Comparison of ENCODE assay signal across 19 cellular contexts in genomic region chr12:57626929-57627445, GRCh38. TPM values are rescaled to one million over a fixed set of nuclear protein-coding genes. Genes with fewer than 3 reads are reported as not detected.
DNase-seq lines count a peak whose midpoint lies in the region; ATAC-seq and TF ChIP-seq lines count a peak whose summit lies in the region.
"Had no signal": no experiment of that assay in that cellular context is flagged by ENCODE, and none has a peak within 500 bp of the region (broad histone marks: within the 10 kb centered on the region; RNA-seq: fewer than 3 reads in every experiment).

No MANE protein-coding gene starts in this region.

- CTCF ChIA-PET in activated naive CD4-positive, alpha-beta T cell treated with anti-CD3 and anti-CD28 coated beads, Interleukin-2, amount 10 ng/mL, durations not matched to agents 7 days and 5 days (lab: Charles Lee), result interaction anchor here (0.5 to 1.9 kb wide), 11 partner anchors 10 to 874 kb away, joined by 3 to 7 read pairs (median 5); partner anchors contain the start of gene CDK4

- H3K4me3 Mint-ChIP-seq in activated naive CD4-positive, alpha-beta T cell treated with anti-CD3 and anti-CD28 coated beads, Interleukin-2, amount 10 ng/mL, durations not matched to agents 7 days and 5 days, result no peak overlapping the region
- peak overlapping the region; percentile 20 for H3K4me3 Mint-ChIP-seq in activated T-helper 17 cell treated with anti-CD3 and anti-CD28 coated beads, Interleukin-2, amount 50 U/mL, for 72 hours
- H3K4me3 Mint-ChIP-seq in memory B cell, result peak overlapping the region; percentile 47
- H3K4me3 Mint-ChIP-seq: HFFc6 had no signal

- H3K27me3 ChIP-seq in foreskin keratinocyte, result peaks cover 100% of the 10 kb centered on the region

- DNase-seq in activated naive CD4-positive, alpha-beta T cell treated with anti-CD3 and anti-CD28 coated beads, Interleukin-2, amount 10 ng/mL, durations not matched to agents 7 days and 5 days, result peak; percentile 19
- no peak for DNase-seq in activated naive CD4-positive, alpha-beta T cell treated with anti-CD3 and anti-CD28 coated beads, Interleukin-2, amount 50 U/mL, for 16 hours
- DNase-seq in memory B cell (ENCODE audit: low spot score in 2 of 2) (no peak), foreskin keratinocyte (no peak), kidney glomerular epithelial cell (lab: John Stamatoyannopoulos, UW) (no peak)
- DNase-seq: DMS 273 treated with DMSO at 0.1 percent for 48 hours, GDM1, HFFc6, NCI-H1048, NCI-H1436 treated with DMSO at 0.1 percent for 48 hours, NCI-H2029 treated with DMSO at 0.1 percent for 48 hours, NCI-H2171 treated with DMSO at 0.1 percent for 48 hours, NCI-H446 treated with DMSO at 0.1 percent for 48 hours, RPMI8226 had no signal

- no peaks in the 10 kb centered on the region for H3K36me3 Mint-ChIP-seq in activated naive CD4-positive, alpha-beta T cell treated with anti-CD3 and anti-CD28 coated beads, Interleukin-2, amount 10 ng/mL, durations not matched to agents 7 days and 5 days
- peaks cover 4% of the 10 kb centered on the region for H3K36me3 Mint-ChIP-seq in activated T-helper 17 cell treated with anti-CD3 and anti-CD28 coated beads, Interleukin-2, amount 50 U/mL, for 72 hours (ENCODE audit: low read depth)
- H3K36me3 Mint-ChIP-seq in memory B cell, result no peaks in the 10 kb centered on the region

- H3K9me3 Mint-ChIP-seq in activated naive CD4-positive, alpha-beta T cell treated with anti-CD3 and anti-CD28 coated beads, Interleukin-2, amount 10 ng/mL, durations not matched to agents 7 days and 5 days, result no peaks in the 10 kb centered on the region
- no peaks in the 10 kb centered on the region for H3K9me3 Mint-ChIP-seq in activated T-helper 17 cell treated with anti-CD3 and anti-CD28 coated beads, Interleukin-2, amount 50 U/mL, for 72 hours
- H3K9me3 Mint-ChIP-seq in memory B cell, result no peaks in the 10 kb centered on the region
- H3K9me3 Mint-ChIP-seq: HFFc6 had no signal

- no peak for ATAC-seq in activated T-helper 17 cell treated with anti-CD3 and anti-CD28 coated beads, Interleukin-2, amount 50 U/mL, for 72 hours (replicated peaks)
- ATAC-seq in memory B cell (ENCODE audit: low read depth), result no peak
- ATAC-seq in GM19328 (IDR thresholded peaks at IDR 0.05; ENCODE audit: unreplicated experiment), result no peak
- ATAC-seq in foreskin keratinocyte, result no peak
- ATAC-seq: A549 had no signal

- peaks cover 13% of the 10 kb centered on the region for H3K4me1 Mint-ChIP-seq in activated naive CD4-positive, alpha-beta T cell treated with anti-CD3 and anti-CD28 coated beads, Interleukin-2, amount 10 ng/mL, durations not matched to agents 7 days and 5 days
- H3K4me1 Mint-ChIP-seq in activated T-helper 17 cell treated with anti-CD3 and anti-CD28 coated beads, Interleukin-2, amount 50 U/mL, for 72 hours, result peaks cover 3% of the 10 kb centered on the region
- peaks cover 13% of the 10 kb centered on the region for H3K4me1 Mint-ChIP-seq in memory B cell

- H3K4me1 ChIP-seq in foreskin keratinocyte, result no peaks in the 10 kb centered on the region

- no peak for TF ChIP-seq CTCF in foreskin keratinocyte (conservative IDR thresholded peaks at IDR 0.05)

- no peak overlapping the region for H3K27ac ChIP-seq in foreskin keratinocyte
- H3K27ac ChIP-seq: A549, C4-2B, KMS-11 had no signal

- H3K27me3 Mint-ChIP-seq in activated naive CD4-positive, alpha-beta T cell treated with anti-CD3 and anti-CD28 coated beads, Interleukin-2, amount 10 ng/mL, durations not matched to agents 7 days and 5 days, result peaks cover 100% of the 10 kb centered on the region
- peaks cover 74% of the 10 kb centered on the region for H3K27me3 Mint-ChIP-seq in activated T-helper 17 cell treated with anti-CD3 and anti-CD28 coated beads, Interleukin-2, amount 50 U/mL, for 72 hours
- H3K27me3 Mint-ChIP-seq in memory B cell, result peaks cover 63% of the 10 kb centered on the region

- no peak overlapping the region for H3K27ac Mint-ChIP-seq in activated naive CD4-positive, alpha-beta T cell treated with anti-CD3 and anti-CD28 coated beads, Interleukin-2, amount 10 ng/mL, durations not matched to agents 7 days and 5 days
- no peak overlapping the region for H3K27ac Mint-ChIP-seq in activated T-helper 17 cell treated with anti-CD3 and anti-CD28 coated beads, Interleukin-2, amount 50 U/mL, for 72 hours
- no peak overlapping the region for H3K27ac Mint-ChIP-seq in memory B cell
- H3K27ac Mint-ChIP-seq: HFFc6 had no signal

RNA-seq across cellular contexts. Expression of gene B4GALNT1, which starts 6.0 kb away (rescaled TPM):
- 1 to 10 TPM; 1.5 to 3.7 TPM for total RNA-seq in activated T-helper 17 cell treated with anti-CD3 and anti-CD28 coated beads, Interleukin-2, amount 50 U/mL, for 72 hours
- total RNA-seq in foreskin keratinocyte, result 0.25 and 0.51 TPM in 2 replicates
- polyA plus RNA-seq in foreskin keratinocyte, result 0.38 and 0.50 TPM in 2 replicates

RNA-seq across cellular contexts. Expression of gene ARHGEF25, which starts 15.8 kb away (rescaled TPM):
- 1 to 10 TPM; 1.5 to 1.6 TPM for total RNA-seq in activated T-helper 17 cell treated with anti-CD3 and anti-CD28 coated beads, Interleukin-2, amount 50 U/mL, for 72 hours
- total RNA-seq in foreskin keratinocyte, result 1.2 and 1.7 TPM in 2 replicates
- 1.4 and 1.9 TPM in 2 replicates for polyA plus RNA-seq in foreskin keratinocyte

RNA-seq across cellular contexts. Expression of gene DTX3, which starts 22.4 kb away (rescaled TPM):
- 10 to 100 TPM; 16.7 to 19.5 TPM for total RNA-seq in activated T-helper 17 cell treated with anti-CD3 and anti-CD28 coated beads, Interleukin-2, amount 50 U/mL, for 72 hours
- total RNA-seq in foreskin keratinocyte, result 8.8 and 10.4 TPM in 2 replicates
- polyA plus RNA-seq in foreskin keratinocyte, result 11.1 and 11.2 TPM in 2 replicates

RNA-seq across cellular contexts. Expression of gene PIP4K2C, which starts 36.0 kb away (rescaled TPM):
- total RNA-seq in activated T-helper 17 cell treated with anti-CD3 and anti-CD28 coated beads, Interleukin-2, amount 50 U/mL, for 72 hours, result 10 to 100 TPM; 16.0 to 23.0 TPM
- 48.4 and 57.8 TPM in 2 replicates for total RNA-seq in foreskin keratinocyte
- 34.8 and 35.8 TPM in 2 replicates for polyA plus RNA-seq in foreskin keratinocyte
